10 cellular contexts compared by ENCODE assay signal in the genomic region with DNA sequence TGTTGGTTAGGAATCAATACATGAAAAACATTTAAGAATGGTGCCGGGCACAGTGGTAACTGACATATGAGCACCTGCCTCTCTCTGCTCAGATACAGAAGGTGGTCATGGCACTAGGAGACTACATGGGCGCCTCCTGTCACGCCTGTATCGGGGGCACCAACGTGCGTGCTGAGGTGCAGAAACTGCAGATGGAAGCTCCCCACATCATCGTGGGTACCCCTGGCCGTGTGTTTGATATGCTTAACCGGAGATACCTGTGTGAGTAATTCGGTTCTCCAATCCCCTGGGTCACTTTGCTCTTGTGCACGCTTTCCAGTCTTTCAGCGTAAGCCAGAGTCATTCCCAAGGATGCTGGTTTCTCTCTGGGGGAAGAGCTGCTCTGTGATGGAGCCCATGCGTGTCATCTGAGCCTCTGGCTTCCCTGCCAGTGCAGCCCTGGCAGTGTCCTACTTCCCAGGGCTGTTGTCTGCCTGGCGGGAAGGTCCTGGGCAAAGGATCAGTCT. TPM values are rescaled to one million over a fixed set of nuclear protein-coding genes. Genes with fewer than 3 reads are reported as not detected.
DNase-seq lines count a peak whose midpoint lies in the region; ATAC-seq, FAIRE-seq and TF ChIP-seq lines count a peak whose summit lies in the region.
"Had no signal": no experiment of that assay in that cellular context is flagged by ENCODE, and none has a peak within 500 bp of the region (broad histone marks: within the 10 kb centered on the region; RNA-seq: fewer than 3 reads in every experiment).

No MANE protein-coding gene starts in this region.

- H3K27me3 ChIP-seq in H1 (replicated peaks in 1 of 4; ENCODE audit: control insufficient read depth in 3 of 4, extremely low read depth in 1 of 4, insufficient read depth in 3 of 4, low read length in 3 of 4) (no peaks in the 10 kb centered on the region), gastrocnemius medialis (no peaks in the 10 kb centered on the region)

- intact Hi-C loops in OCI-LY7 (cut with micrococcal nuclease; ENCODE audit: unreplicated experiment) (no loop called here), gastrocnemius medialis (cut with DNase I; ENCODE audit: low total_unique reads) (loop anchor here (10.0 kb wide), 2 partner anchors 562 to 578 kb away; a partner anchor contains a TSS)

- H3K79me1 ChIP-seq in H1 (ENCODE audit: low read depth, low read length): peaks cover 7% of the 10 kb centered on the region; the same call in 1 of the 2 replicates

- no peak overlapping the region for H3K56ac ChIP-seq in H1 (replicated peaks; ENCODE audit: insufficient read length, low read depth, low read length)

- BruUV-seq in OCI-LY7 (replicated peaks; lab: Mats Ljungman, UMichigan): no TSS peak

- H3K9me3 Mint-ChIP-seq in T-helper 2 cell treated with Interferon-gamma antibody and Interleukin-4, amounts not matched to agents 5 μg/mL and 100 μg/mL, for 36 hours: no peaks in the 10 kb centered on the region

- peaks cover 90% of the 10 kb centered on the region for H3K36me3 ChIP-seq in OCI-LY7 (ENCODE audit: insufficient read depth, low read length)
- H3K36me3 ChIP-seq in H1 (ENCODE audit: control insufficient read depth in 2 of 4, insufficient read depth in 4 of 4, low read length in 3 of 4): peaks cover 41 to 58% (median 48%) of the 10 kb centered on the region in 4 experiments
- H3K36me3 ChIP-seq in gastrocnemius medialis: peaks cover 3 to 50% of the 10 kb centered on the region in 2 donors

- H2BK5ac ChIP-seq in H1 (ENCODE audit: low read depth, low read length): no peak overlapping the region

- H3K4me1 ChIP-seq in OCI-LY7 (ENCODE audit: insufficient read depth, low read length, poor library complexity, severe bottlenecking) (peaks cover 59% of the 10 kb centered on the region), H1 (replicated peaks in 1 of 4; ENCODE audit: control insufficient read depth in 3 of 4, insufficient read depth in 4 of 4, low read length in 3 of 4) (peaks cover 4 to 12% (median 7%) of the 10 kb centered on the region in 4 experiments; a peak in 6 of 7 replicates), gastrocnemius medialis (peaks cover 64 to 65% of the 10 kb centered on the region in 2 donors)

- peak overlapping the region; percentile 31 for H4K8ac ChIP-seq in H1 (ENCODE audit: extremely low read depth, insufficient read depth, low read length)

- FAIRE-seq in H1 (lab: Jason Lieb, UNC): no peak

- no peak overlapping the region for H4K5ac ChIP-seq in H1 (ENCODE audit: insufficient read length, low read depth, low read length)

- TF ChIP-seq CTCF in OCI-LY7 (conservative IDR thresholded peaks at IDR 0.05; ENCODE audit: low read length) (no peak), H1 (IDR thresholded peaks at IDR 0.05; ENCODE audit: control extremely low read depth in 1 of 3, insufficient read depth in 1 of 3, low read depth in 1 of 3, low read length in 3 of 3) (no peak), gastrocnemius medialis (IDR thresholded peaks at IDR 0.05 in 4 of 5, conservative IDR thresholded peaks at IDR 0.05 in 1 of 5) (no peak)

- H2BK12ac ChIP-seq in H1 (ENCODE audit: low read depth, low read length): no peak overlapping the region

- no peak overlapping the region for H2BK20ac ChIP-seq in H1 (ENCODE audit: low read length)

- H4K91ac ChIP-seq in H1 (replicated peaks; ENCODE audit: insufficient read length, low read length): no peak overlapping the region

- ATAC-seq in gastrocnemius medialis (no peak), HG03108 (IDR thresholded peaks at IDR 0.05; ENCODE audit: unreplicated experiment) (no peak)

- CTCF ChIA-PET in OCI-LY7 (lab: Charles Lee; ENCODE audit: unreplicated experiment): no interaction called here
- CTCF ChIA-PET in H1 (lab: Charles Lee; ENCODE audit: partially characterized antibody): interaction anchor here (0.6 to 3.6 kb wide), 3 partner anchors 13 to 25 kb away, joined by 3 to 24 read pairs (median 3); a partner anchor contains a TSS

- H2BK15ac ChIP-seq in H1 (ENCODE audit: low read length): no peak overlapping the region

- no peak overlapping the region for H3K4ac ChIP-seq in H1 (replicated peaks; ENCODE audit: insufficient read length, low read depth, low read length)

- H3K79me2 ChIP-seq in OCI-LY7 (ENCODE audit: insufficient read depth, low read depth, low read length): peaks cover 43% of the 10 kb centered on the region
- peaks cover 23 to 39% of the 10 kb centered on the region in 2 experiments for H3K79me2 ChIP-seq in H1 (ENCODE audit: control insufficient read depth in 1 of 2, insufficient read depth in 2 of 2, low read length in 2 of 2)

- H3K4me2 ChIP-seq in OCI-LY7 (ENCODE audit: low read length) (peak overlapping the region; percentile 88; the same call in 1 of the 2 replicates), H1 (ENCODE audit: insufficient read depth in 1 of 2, low read depth in 2 of 2, low read length in 2 of 2) (no peak overlapping the region)

- no peak overlapping the region for H2AK5ac ChIP-seq in H1 (ENCODE audit: low read depth, low read length)

- no peak for DNase-seq in T-helper 2 cell treated with Interferon-gamma antibody and Interleukin-4, amounts not matched to agents 5 μg/mL and 100 μg/mL, for 36 hours (ENCODE audit: low spot score)
- DNase-seq in T-helper 2 cell: no peak
- no peak for DNase-seq in OCI-LY7 (ENCODE audit: low spot score)
- DNase-seq in H1 (ENCODE audit: low read depth in 1 of 2, low spot score in 2 of 2): no peak
- DNase-seq in gastrocnemius medialis: peak in 1 of 2 donors; percentile 66
- no peak for DNase-seq in NOMO-1 (lab: John Stamatoyannopoulos, UW; ENCODE audit: unreplicated experiment in 2 of 2)
- DNase-seq in SKM-1 (lab: John Stamatoyannopoulos, UW; ENCODE audit: unreplicated experiment): no peak
- DNase-seq: NCI-H226 had no signal

- no peak overlapping the region for H3K27ac ChIP-seq in OCI-LY7 (ENCODE audit: low read depth, low read length, poor library complexity, severe bottlenecking)
- H3K27ac ChIP-seq in H1 (ENCODE audit: low read depth, low read length): no peak overlapping the region
- peak overlapping the region; percentile 98 to 100 (median 99) for H3K27ac ChIP-seq in gastrocnemius medialis

- H3K4me1 Mint-ChIP-seq in T-helper 2 cell treated with Interferon-gamma antibody and Interleukin-4, amounts not matched to agents 5 μg/mL and 100 μg/mL, for 36 hours (ENCODE audit: low read depth): peaks cover 63% of the 10 kb centered on the region

- no peak for TF ChIP-seq EP300 in H1 (IDR thresholded peaks at IDR 0.05; ENCODE audit: borderline replicate concordance in 1 of 2, low read depth in 2 of 2, low read length in 2 of 2)

- no peak overlapping the region for H3K9ac ChIP-seq in H1 (replicated peaks in 1 of 4; ENCODE audit: extremely low read depth in 1 of 4, low read depth in 3 of 4, low read length in 3 of 4)

- H2BK120ac ChIP-seq in H1 (replicated peaks; ENCODE audit: low read depth, low read length): no peak overlapping the region

- TF ChIP-seq POLR2A in H1 (IDR thresholded peaks at IDR 0.05; ENCODE audit: control extremely low read depth in 1 of 2, low read depth in 2 of 2, low read length in 2 of 2) (peak; percentile 53 to 74), gastrocnemius medialis (IDR thresholded peaks at IDR 0.05) (no peak)

- H3K9me2 ChIP-seq in OCI-LY7 (ENCODE audit: insufficient read depth, low read length): no peaks in the 10 kb centered on the region

- no peak overlapping the region for H3K4me3 ChIP-seq in OCI-LY7 (ENCODE audit: low read depth, low read length, poor library complexity, severe bottlenecking)
- H3K4me3 ChIP-seq in H1 (ENCODE audit: extremely low read depth in 1 of 4, insufficient read depth in 2 of 4, low read depth in 3 of 4, low read length in 4 of 4): no peak overlapping the region; a peak in 1 of 8 replicates
- H3K4me3 ChIP-seq in gastrocnemius medialis: no peak overlapping the region

- no peak overlapping the region for H3K18ac ChIP-seq in H1 (ENCODE audit: extremely low read depth, low read length)

- H3K4me3 Mint-ChIP-seq in T-helper 2 cell treated with Interferon-gamma antibody and Interleukin-4, amounts not matched to agents 5 μg/mL and 100 μg/mL, for 36 hours: peak overlapping the region; percentile 92

- H3K9me3 ChIP-seq in OCI-LY7 (ENCODE audit: low read length) (no peaks in the 10 kb centered on the region), H1 (ENCODE audit: insufficient read depth in 2 of 2, low read depth in 1 of 2, low read length in 1 of 2) (no peaks in the 10 kb centered on the region), gastrocnemius medialis (no peaks in the 10 kb centered on the region)

- 96% methylated on average over 14 of the region's 14 CpGs; no CpG with 5 or more reads in 1 of the 2 experiments for WGBS in H1 (ENCODE audit: extremely low coverage in 1 of 2, insufficient coverage in 1 of 2, insufficient read length in 1 of 2, insufficient replicate concordance in 2 of 2, low coverage in 1 of 2, low lambda C conversion rate in 2 of 2, missing lambda C conversion rate in 1 of 2), 2 experiments

- peak overlapping the region; percentile 55 for H3K27ac Mint-ChIP-seq in T-helper 2 cell treated with Interferon-gamma antibody and Interleukin-4, amounts not matched to agents 5 μg/mL and 100 μg/mL, for 36 hours

- TF ChIP-seq RAD21 in H1 (IDR thresholded peaks at IDR 0.05 in 1 of 2, conservative IDR thresholded peaks at IDR 0.05 in 1 of 2; ENCODE audit: low read depth in 2 of 2, low read length in 2 of 2): no peak

- no peak overlapping the region for H2AFZ ChIP-seq in OCI-LY7 (ENCODE audit: low read length)
- no peak overlapping the region for H2AFZ ChIP-seq in H1 (ENCODE audit: low read length)

- H3K23me2 ChIP-seq in H1 (ENCODE audit: low read depth, low read length): peaks cover 6% of the 10 kb centered on the region

- POLR2A ChIA-PET in OCI-LY7 (lab: Charles Lee): no interaction called here
- POLR2A ChIA-PET in H1 (lab: Charles Lee; ENCODE audit: partially characterized antibody): interaction anchor here (0.7 to 37.5 kb wide), 20 partner anchors 6 to 271 kb away, joined by 3 to 1144 read pairs (median 4); a partner anchor contains a TSS

- H4K20me1 ChIP-seq in OCI-LY7 (ENCODE audit: insufficient read depth, low read length): peaks cover 33% of the 10 kb centered on the region
- H4K20me1 ChIP-seq in H1 (replicated peaks in 1 of 2; ENCODE audit: control insufficient read depth in 1 of 2, insufficient read depth in 2 of 2, low read length in 2 of 2): peaks cover 27 to 32% of the 10 kb centered on the region in 2 experiments

- in situ Hi-C loops in gastrocnemius medialis (cut with MboI; ENCODE audit: low sequenced_read_pairs in 4 of 4): no loop called here

- H3K27me3 Mint-ChIP-seq in T-helper 2 cell treated with Interferon-gamma antibody and Interleukin-4, amounts not matched to agents 5 μg/mL and 100 μg/mL, for 36 hours (ENCODE audit: low read depth): peaks cover 4% of the 10 kb centered on the region

- H3K23ac ChIP-seq in H1 (ENCODE audit: insufficient read length): no peak overlapping the region

- H3K14ac ChIP-seq in H1 (ENCODE audit: insufficient read length): no peak overlapping the region

- peaks cover 84% of the 10 kb centered on the region for H3K36me3 Mint-ChIP-seq in T-helper 2 cell treated with Interferon-gamma antibody and Interleukin-4, amounts not matched to agents 5 μg/mL and 100 μg/mL, for 36 hours (ENCODE audit: low read depth)

RNA-seq across cellular contexts. Expression of a gene that starts 3.0 kb away (rescaled TPM):
- 0.10 and 0.54 TPM in 2 replicates for total RNA-seq in OCI-LY7 (2014; rRNA removed; shearing (Covaris generic))
- total RNA-seq in OCI-LY7 (2022): 0.44 and 0.72 TPM in 2 replicates
- 0.31 TPM in 1 of 2 replicates, not detected in the other for total RNA-seq in H1 (2021; fragmentation: NEBNext Ultra II Directional; extraction: Animal tissue kit (Norgen Biotek cat#: 25700))
- polyA plus RNA-seq in H1 (2011; rRNA removed): 0.18 and 0.35 TPM in 2 replicates
- 0.22 TPM for polyA plus RNA-seq in H1 (2011; cell fraction: cytosol; rRNA removed)
- polyA plus RNA-seq in H1 (2011; cell fraction: nucleus; rRNA removed): 0.66 TPM
- 0.32 to 0.34 TPM in 2 of 4 replicates, not detected in the others for polyA plus RNA-seq in H1 (2012, experiment 1 of 2)
- polyA plus RNA-seq in H1 (2012, experiment 2 of 2): not detected
- polyA plus RNA-seq in H1 (2013, experiment 1 of 2): 0.16 TPM
- 0.18 TPM for polyA plus RNA-seq in H1 (2013, experiment 2 of 2)
- polyA minus RNA-seq in H1 (2011; rRNA and poly(A)+ RNA removed): 0.83 and 1.8 TPM in 2 replicates
- polyA minus RNA-seq in H1 (2011; cell fraction: cytosol; rRNA and poly(A)+ RNA removed): not detected
- polyA minus RNA-seq in H1 (2011; cell fraction: nucleus; rRNA and poly(A)+ RNA removed): not detected
- 10 to 100 TPM; 10.1 to 66.5 (median 20.3) TPM for total RNA-seq in gastrocnemius medialis

RNA-seq across cellular contexts. Expression of a gene that starts 7.2 kb away (rescaled TPM):
- 30.4 and 34.5 TPM in 2 replicates for total RNA-seq in OCI-LY7 (2014; rRNA removed; shearing (Covaris generic))
- total RNA-seq in OCI-LY7 (2022) (21.3 and 26.1 TPM in 2 replicates), gastrocnemius medialis (100 to 1,000 TPM in 2 of 4 donors, 10 to 100 TPM in 2; 55.9 to 157 (median 101) TPM)
- 63.2 and 66.9 TPM in 2 replicates for total RNA-seq in H1 (2021; fragmentation: NEBNext Ultra II Directional; extraction: Animal tissue kit (Norgen Biotek cat#: 25700))
- 142 and 154 TPM in 2 replicates for polyA plus RNA-seq in H1 (2011; rRNA removed)
- 104 TPM for polyA plus RNA-seq in H1 (2011; cell fraction: cytosol; rRNA removed)
- polyA plus RNA-seq in H1 (2011; cell fraction: nucleus; rRNA removed): 89.7 TPM
- polyA plus RNA-seq in H1 (2012, experiment 1 of 2): 42.0 to 58.2 TPM (median 45.9 TPM) in 4 replicates
- polyA plus RNA-seq in H1 (2012, experiment 2 of 2): 154 TPM
- 137 TPM for polyA plus RNA-seq in H1 (2013, experiment 1 of 2)
- 151 TPM for polyA plus RNA-seq in H1 (2013, experiment 2 of 2)
- 103 and 130 TPM in 2 replicates for polyA minus RNA-seq in H1 (2011; rRNA and poly(A)+ RNA removed)
- polyA minus RNA-seq in H1 (2011; cell fraction: cytosol; rRNA and poly(A)+ RNA removed): 21.1 TPM
- 22.7 TPM for polyA minus RNA-seq in H1 (2011; cell fraction: nucleus; rRNA and poly(A)+ RNA removed)

RNA-seq across cellular contexts. Expression of a gene that starts 13.4 kb away (rescaled TPM):
- total RNA-seq in OCI-LY7 (2014; rRNA removed; shearing (Covaris generic)): 0.23 and 1.6 TPM in 2 replicates
- total RNA-seq in OCI-LY7 (2022) (0.57 and 0.84 TPM in 2 replicates), gastrocnemius medialis (1 to 10 TPM in 2 of 4 donors, under 1 TPM in 1, not detected in 1; 0.66 to 1.3 (median 1.1) TPM)
- 14.3 and 15.2 TPM in 2 replicates for total RNA-seq in H1 (2021; fragmentation: NEBNext Ultra II Directional; extraction: Animal tissue kit (Norgen Biotek cat#: 25700))
- polyA plus RNA-seq in H1 (2011; rRNA removed): 26.8 and 39.8 TPM in 2 replicates
- 20.1 TPM for polyA plus RNA-seq in H1 (2011; cell fraction: cytosol; rRNA removed)
- 20.9 TPM for polyA plus RNA-seq in H1 (2011; cell fraction: nucleus; rRNA removed)
- 13.9 to 20.3 TPM (median 19.3 TPM) in 4 replicates for polyA plus RNA-seq in H1 (2012, experiment 1 of 2)
- 21.6 TPM for polyA plus RNA-seq in H1 (2012, experiment 2 of 2)
- 16.8 TPM for polyA plus RNA-seq in H1 (2013, experiment 1 of 2)
- polyA plus RNA-seq in H1 (2013, experiment 2 of 2): 14.8 TPM
- polyA minus RNA-seq in H1 (2011; rRNA and poly(A)+ RNA removed): 2.9 and 4.6 TPM in 2 replicates
- polyA minus RNA-seq in H1 (2011; cell fraction: cytosol; rRNA and poly(A)+ RNA removed): 7.6 TPM
- 12.0 TPM for polyA minus RNA-seq in H1 (2011; cell fraction: nucleus; rRNA and poly(A)+ RNA removed)
- total RNA-seq: lung microvascular endothelial cell had no signal

RNA-seq across cellular contexts. Expression of a gene that starts 14.8 kb away (rescaled TPM):
- 100 and 102 TPM in 2 replicates for total RNA-seq in OCI-LY7 (2014; rRNA removed; shearing (Covaris generic))
- 62.4 and 77.6 TPM in 2 replicates for total RNA-seq in OCI-LY7 (2022)
- 80.3 and 86.2 TPM in 2 replicates for total RNA-seq in H1 (2021; fragmentation: NEBNext Ultra II Directional; extraction: Animal tissue kit (Norgen Biotek cat#: 25700))
- 87.3 and 129 TPM in 2 replicates for polyA plus RNA-seq in H1 (2011; rRNA removed)
- 118 TPM for polyA plus RNA-seq in H1 (2011; cell fraction: cytosol; rRNA removed)
- 78.9 TPM for polyA plus RNA-seq in H1 (2011; cell fraction: nucleus; rRNA removed)
- 61.7 to 78.1 TPM (median 68.8 TPM) in 4 replicates for polyA plus RNA-seq in H1 (2012, experiment 1 of 2)
- 197 TPM for polyA plus RNA-seq in H1 (2012, experiment 2 of 2)
- 54.7 TPM for polyA plus RNA-seq in H1 (2013, experiment 1 of 2)
- polyA plus RNA-seq in H1 (2013, experiment 2 of 2): 50.5 TPM
- polyA minus RNA-seq in H1 (2011; rRNA and poly(A)+ RNA removed): 125 and 150 TPM in 2 replicates
- 57.5 TPM for polyA minus RNA-seq in H1 (2011; cell fraction: cytosol; rRNA and poly(A)+ RNA removed)
- polyA minus RNA-seq in H1 (2011; cell fraction: nucleus; rRNA and poly(A)+ RNA removed): 43.5 TPM
- 10 to 100 TPM; 63.6 to 71.5 (median 68.8) TPM for total RNA-seq in gastrocnemius medialis

RNA-seq across cellular contexts. Expression of a gene that starts 17.9 kb away (rescaled TPM):
- total RNA-seq in OCI-LY7 (2014; rRNA removed; shearing (Covaris generic)): 0.49 and 0.98 TPM in 2 replicates
- total RNA-seq in OCI-LY7 (2022) (4.8 and 6.0 TPM in 2 replicates), gastrocnemius medialis (1 to 10 TPM; 2.8 to 8.4 (median 5.0) TPM)
- 2.1 and 2.3 TPM in 2 replicates for total RNA-seq in H1 (2021; fragmentation: NEBNext Ultra II Directional; extraction: Animal tissue kit (Norgen Biotek cat#: 25700))
- 2.6 and 3.1 TPM in 2 replicates for polyA plus RNA-seq in H1 (2011; rRNA removed)
- 0.83 TPM for polyA plus RNA-seq in H1 (2011; cell fraction: cytosol; rRNA removed)
- polyA plus RNA-seq in H1 (2011; cell fraction: nucleus; rRNA removed): 5.0 TPM
- 3.3 to 6.2 TPM (median 4.6 TPM) in 4 replicates for polyA plus RNA-seq in H1 (2012, experiment 1 of 2)
- 3.3 TPM for polyA plus RNA-seq in H1 (2012, experiment 2 of 2)
- polyA plus RNA-seq in H1 (2013, experiment 1 of 2): 1.9 TPM
- 1.9 TPM for polyA plus RNA-seq in H1 (2013, experiment 2 of 2)
- polyA minus RNA-seq in H1 (2011; rRNA and poly(A)+ RNA removed): 1.0 and 2.7 TPM in 2 replicates
- not detected for polyA minus RNA-seq in H1 (2011; cell fraction: cytosol; rRNA and poly(A)+ RNA removed)
- polyA minus RNA-seq in H1 (2011; cell fraction: nucleus; rRNA and poly(A)+ RNA removed): 1.5 TPM

Comparison
In these comparisons a context has a peak if more than half of its experiments do, and no peak if none do; other contexts are left out.
1. H3K27ac ChIP-seq: peak in gastrocnemius medialis (4 of 4); none in OCI-LY7 (single experiment) and H1 (single experiment).
2. POLR2A ChIP-seq: peak in H1 (2 of 2); none in gastrocnemius medialis (0 of 2).